ENCODE assay signal across 23 cellular contexts in genomic region chr2:177914247-177914646, GRCh38.
"Had no signal": no experiment of that assay in that cellular context is flagged by ENCODE, and none has a peak within 500 bp of the region (broad histone marks: within the 10 kb centered on the region; RNA-seq: fewer than 3 reads in every experiment).

No MANE protein-coding gene starts in this region.

- H3K9me3 ChIP-seq: heart right ventricle, left lung, lower lobe of right lung, pancreas, right atrium auricular region, right lobe of liver, tibial nerve, uterus had no signal

- H3K36me3 ChIP-seq: heart right ventricle, left lung, lower lobe of right lung, pancreas, right atrium auricular region, right lobe of liver, tibial nerve, uterus had no signal

- H3K27ac ChIP-seq: heart right ventricle, hepatocyte, left lung, lower lobe of right lung, pancreas, right atrium auricular region, right lobe of liver, skin epidermis, tibial nerve, uterus had no signal

- H3K4me3 ChIP-seq: heart right ventricle, hepatocyte, left lung, lower lobe of right lung, pancreas, right atrium auricular region, right lobe of liver, skin epidermis, tibial nerve, uterus had no signal

- H3K27me3 ChIP-seq: heart right ventricle, left lung, pancreas, right atrium auricular region, right lobe of liver, tibial nerve, uterus had no signal

- FAIRE-seq: pancreas had no signal

- H3K4me1 ChIP-seq: left lung, lower lobe of right lung, pancreas, right atrium auricular region, right lobe of liver, tibial nerve, uterus had no signal

- ATAC-seq: heart right ventricle; left cardiac atrium; left lung; lower lobe of right lung; naive thymus-derived CD8-positive, alpha-beta T cell; pancreas; right lobe of liver; stimulated activated effector memory CD8-positive, alpha-beta T cell treated with anti-CD3 and anti-CD28 coated beads, Interleukin-12 subunit alpha, Interleukin-12 subunit beta, amount 100 ng/mL, for 72 hours had no signal

- DNase-seq: heart right ventricle; islet precursor cell; kidney glomerular epithelial cell; left cardiac atrium; left lung; lower lobe of right lung; mammary epithelial cell; mesenchymal stem cell; naive thymus-derived CD8-positive, alpha-beta T cell; nucleus accumbens; pancreas; right lobe of liver; stimulated activated CD4-positive, alpha-beta T cell treated with anti-CD3 and anti-CD28 coated beads, Interleukin-12 subunit alpha, Interleukin-12 subunit beta, amount 100 ng/mL, for 4 hours; stimulated activated CD4-positive, alpha-beta T cell treated with anti-CD3 and anti-CD28 coated beads, Interleukin-15, amount 100 ng/mL, for 24 hours; stimulated activated CD4-positive, alpha-beta T cell treated with anti-CD3 and anti-CD28 coated beads, Interleukin-2, amount 100 ng/mL, for 24 hours; stimulated activated CD4-positive, alpha-beta T cell treated with anti-CD3 and anti-CD28 coated beads, Interleukin-4, amount 100 ng/mL, for 1 hour; stimulated activated naive CD4-positive, alpha-beta T cell; uterus had no signal
